ENCODE assay signal across 15 cellular contexts in genomic region chr16:87636741-87637140, GRCh38. TPM values are rescaled to one million over a fixed set of nuclear protein-coding genes. Genes with fewer than 3 reads are reported as not detected.
DNase-seq lines count a peak whose midpoint lies in the region; ATAC-seq, FAIRE-seq and TF ChIP-seq lines count a peak whose summit lies in the region.
"Had no signal": no experiment of that assay in that cellular context is flagged by ENCODE, and none has a peak within 500 bp of the region (broad histone marks: within the 10 kb centered on the region; RNA-seq: fewer than 3 reads in every experiment).

No MANE protein-coding gene starts in this region.

- H4K20me1 ChIP-seq in GM23248 (ENCODE audit: insufficient read depth), result no peaks in the 10 kb centered on the region

- TF ChIP-seq RAD21 in A549 (conservative IDR thresholded peaks at IDR 0.05 in 1 of 2, IDR thresholded peaks at IDR 0.05 in 1 of 2), result no peak

- H3K4me3 Mint-ChIP-seq in T-helper 17 cell (peak overlapping the region; percentile 87), naive B cell (peak overlapping the region in 5 of 8 donors; percentile 20 to 92 (median 75))

- H3K9me3 Mint-ChIP-seq in naive B cell, result peaks cover 0 to 3% (median 0%) of the 10 kb centered on the region in 7 donors
- H3K9me3 Mint-ChIP-seq: activated naive CD8-positive, alpha-beta T cell treated with anti-CD3 and anti-CD28 coated beads for 36 hours; activated T-cell treated with anti-CD3 and anti-CD28 coated beads, Interleukin-2, amount 50 U/mL, for 4 hours had no signal

- FAIRE-seq in A549 (lab: Jason Lieb, UNC), result no peak
- FAIRE-seq in HTR-8/SVneo (lab: Jason Lieb, UNC), result no peak
- FAIRE-seq: islet of Langerhans had no signal

- H3K4me3 ChIP-seq in A549, result no peak overlapping the region
- no peak overlapping the region for H3K4me3 ChIP-seq in GM23248
- H3K4me3 ChIP-seq: SK-N-MC had no signal

- no peak for TF ChIP-seq CTCF in A549 (IDR thresholded peaks at IDR 0.05)

- POLR2A ChIA-PET in A549 (lab: Yijun Ruan, JAX), result interaction anchor here (0.9 to 1.8 kb wide), 6 partner anchors 55 to 320 kb away, joined by 3 to 7 read pairs (median 3); partner anchors contain the start of gene C16orf95

- TF ChIP-seq EP300 in A549 (IDR thresholded peaks at IDR 0.05), result no peak

- H3K27me3 Mint-ChIP-seq in T-helper 17 cell (peaks cover 24% of the 10 kb centered on the region), naive B cell (peaks cover 1 to 21% (median 13%) of the 10 kb centered on the region in 3 donors)
- H3K27me3 Mint-ChIP-seq: activated naive CD8-positive, alpha-beta T cell treated with anti-CD3 and anti-CD28 coated beads for 36 hours had no signal

- peaks cover 10% of the 10 kb centered on the region for H3K27me3 ChIP-seq in GM23248 (replicated peaks; ENCODE audit: insufficient read depth)

- peak overlapping the region; percentile 28; the same call in 1 of the 2 replicates for H2AFZ ChIP-seq in GM23248

- in situ Hi-C loops in GM23248 (cut with MboI), result no loop called here

- H3K36me3 Mint-ChIP-seq in T-helper 17 cell (ENCODE audit: low read depth) (no peaks in the 10 kb centered on the region), naive B cell (peaks cover 0 to 4% of the 10 kb centered on the region in 2 donors)
- H3K36me3 Mint-ChIP-seq: activated naive CD8-positive, alpha-beta T cell treated with anti-CD3 and anti-CD28 coated beads for 36 hours had no signal

- ATAC-seq in A549 (peak in 1 of 2 experiments; percentile 6; a peak in 3 of 6 replicates), T-helper 17 cell (no peak), naive B cell (ENCODE audit: low read depth in 2 of 2) (no peak)

- H3K4me2 ChIP-seq in A549 (peak overlapping the region; percentile 99), GM23248 (ENCODE audit: unreplicated experiment) (no peak overlapping the region)

- no peaks in the 10 kb centered on the region for H3K9me2 ChIP-seq in GM23248 (ENCODE audit: insufficient read depth)

- 0 out of 3 replicates have a peak, but pooled peaks cover 7% of the 10 kb centered on the region for H3K4me1 ChIP-seq in A549
- no peaks in the 10 kb centered on the region for H3K4me1 ChIP-seq in GM23248 (ENCODE audit: insufficient read depth)

- H3K27ac ChIP-seq in A549 (0 out of 6 replicates have a peak overlapping the region, but pooled peaks of 1 of the 2 experiments have one; percentile 17), GM23248 (no peak overlapping the region)
- H3K27ac ChIP-seq: esophagus muscularis mucosa, SK-N-MC had no signal

- H3K4me1 Mint-ChIP-seq in T-helper 17 cell, result peaks cover 9% of the 10 kb centered on the region
- H3K4me1 Mint-ChIP-seq in naive B cell, result peaks cover 8 to 25% (median 18%) of the 10 kb centered on the region in 3 donors

- no peak overlapping the region for H3K9ac ChIP-seq in GM23248

- CTCF ChIA-PET in A549 (lab: Yijun Ruan, JAX), result interaction anchor here (0.6 to 8.6 kb wide), 83 partner anchors 12 to 431 kb away, joined by 3 to 219 read pairs (median 9); partner anchors contain the start of genes C16orf95, FBXO31 and KLHDC4

- no peak for DNase-seq in A549 (ENCODE audit: low read depth in 1 of 2, low spot score in 1 of 2)
- no peak for DNase-seq in GM23248
- DNase-seq in T-helper 17 cell, result no peak
- no peak for DNase-seq in naive B cell
- no peak for DNase-seq in NCI-H774 (lab: John Stamatoyannopoulos, UW)
- DNase-seq in activated CD4-positive, CD25-positive, alpha-beta regulatory T cell treated with anti-CD3 and anti-CD28 coated beads, Interleukin-2, amount 50 U/mL, for 72 hours, result no peak
- no peak for DNase-seq in HTR-8/SVneo (ENCODE audit: insufficient read length, low spot score)
- DNase-seq in RKO (ENCODE audit: low spot score), result no peak

- H3K79me2 ChIP-seq in GM23248 (ENCODE audit: insufficient read depth), result no peaks in the 10 kb centered on the region

- H3K9me3 ChIP-seq in A549 (peaks cover 4% of the 10 kb centered on the region; the same call in 2 of the 3 replicates), GM23248 (ENCODE audit: low read depth) (no peaks in the 10 kb centered on the region), T-helper 17 cell (ENCODE audit: control insufficient read depth, low read length, poor library complexity, severe bottlenecking) (no peaks in the 10 kb centered on the region)

- no peak for TF ChIP-seq POLR2A in A549 (IDR thresholded peaks at IDR 0.05; ENCODE audit: low read length)

- no peaks in the 10 kb centered on the region for H3K36me3 ChIP-seq in GM23248 (ENCODE audit: low read depth)
- H3K36me3 ChIP-seq: esophagus muscularis mucosa had no signal

- H3F3A ChIP-seq in GM23248 (ENCODE audit: insufficient read depth), result no peaks in the 10 kb centered on the region

- WGBS in A549 (ENCODE audit: missing lambda C conversion rate), result 64% methylated on average over 22 of the region's 22 CpGs
- 81 to 83% methylated on average over 22 of the region's 22 CpGs for WGBS in GM23248 (ENCODE audit: low coverage in 1 of 2, low lambda C conversion rate in 2 of 2, missing lambda C conversion rate in 2 of 2), 2 experiments

- H3K27ac Mint-ChIP-seq in T-helper 17 cell (no peak overlapping the region), naive B cell (peak overlapping the region in 3 of 6 donors; percentile 16 to 75 (median 61))

TF ChIP-seq in A549, 52 proteins besides CTCF, POLR2A, EP300 and RAD21:
- TF ChIP-seq JUN (IDR thresholded peaks at IDR 0.05) (no peak), ZNF302 (CRISPR knock-in tag; IDR thresholded peaks at IDR 0.05) (no peak), NFE2L2 (conservative IDR thresholded peaks at IDR 0.05; ENCODE audit: low read length) (no peak), TFCP2L1 (CRISPR knock-in tag; IDR thresholded peaks at IDR 0.05) (no peak), ZSCAN20 (CRISPR knock-in tag; IDR thresholded peaks at IDR 0.05) (no peak), BHLHE40 (IDR thresholded peaks at IDR 0.05; ENCODE audit: low read depth, low read length) (no peak), MYC (IDR thresholded peaks at IDR 0.05; ENCODE audit: borderline replicate concordance, low read length) (no peak), MAX (IDR thresholded peaks at IDR 0.05) (no peak), FOXS1 (CRISPR knock-in tag; IDR thresholded peaks at IDR 0.05) (no peak), RFX5 (IDR thresholded peaks at IDR 0.05) (no peak), E2F6 (IDR thresholded peaks at IDR 0.05; ENCODE audit: borderline replicate concordance, low read depth) (no peak), SREBF2 (IDR thresholded peaks at IDR 0.05) (no peak), MAZ (IDR thresholded peaks at IDR 0.05; ENCODE audit: borderline replicate concordance, low read depth, low read length) (no peak), ATOH8 (CRISPR knock-in tag; IDR thresholded peaks at IDR 0.05; ENCODE audit: low read depth) (no peak), EHMT2 (IDR thresholded peaks at IDR 0.05; ENCODE audit: low read depth) (no peak), PBX3 (IDR thresholded peaks at IDR 0.05) (no peak), RARB (CRISPR knock-in tag; IDR thresholded peaks at IDR 0.05) (no peak)

RNA-seq across cellular contexts. Expression of gene JPH3, which starts 34.4 kb away (rescaled TPM):
- polyA plus RNA-seq in A549 (2011; rRNA removed), result 0.36 and 0.38 TPM in 2 replicates
- 0.66 and 0.96 TPM in 2 replicates for polyA plus RNA-seq in A549 (2012; cell fraction: cytosol; rRNA removed)
- 0.80 and 0.91 TPM in 2 replicates for polyA plus RNA-seq in A549 (2012; cell fraction: nucleus; rRNA removed)
- 1.4 to 1.6 TPM (median 1.4 TPM) in 3 replicates for polyA plus RNA-seq in A549 (2017; fragmentation: RNase III; extraction: RNeasy Plus Mini Kit Qiagen cat#74134 plus additional on column Dnase treatment)
- 0.17 and 0.58 TPM in 2 replicates for polyA minus RNA-seq in A549 (2011; rRNA and poly(A)+ RNA removed)
- total RNA-seq in GM23248 (2014; rRNA removed; shearing (Covaris generic)), result not detected in 2 replicates
- not detected in 2 replicates for polyA plus RNA-seq in GM23248 (2016; fragmentation: Nextera tagmentation; extraction: Ambion mirVana)
- total RNA-seq in T-helper 17 cell, result under 1 TPM in 1 of 2 donors, not detected in 1; 0.08 TPM
- not detected for polyA plus RNA-seq in naive B cell (ENCODE audit: low read depth in 6 of 6)
- total RNA-seq: activated T-cell treated with anti-CD3 and anti-CD28 coated beads, Interleukin-2, amount 50 U/mL, for 4 hours; bronchial epithelial cell; HT1080 had no signal
